In the genomic region with DNA sequence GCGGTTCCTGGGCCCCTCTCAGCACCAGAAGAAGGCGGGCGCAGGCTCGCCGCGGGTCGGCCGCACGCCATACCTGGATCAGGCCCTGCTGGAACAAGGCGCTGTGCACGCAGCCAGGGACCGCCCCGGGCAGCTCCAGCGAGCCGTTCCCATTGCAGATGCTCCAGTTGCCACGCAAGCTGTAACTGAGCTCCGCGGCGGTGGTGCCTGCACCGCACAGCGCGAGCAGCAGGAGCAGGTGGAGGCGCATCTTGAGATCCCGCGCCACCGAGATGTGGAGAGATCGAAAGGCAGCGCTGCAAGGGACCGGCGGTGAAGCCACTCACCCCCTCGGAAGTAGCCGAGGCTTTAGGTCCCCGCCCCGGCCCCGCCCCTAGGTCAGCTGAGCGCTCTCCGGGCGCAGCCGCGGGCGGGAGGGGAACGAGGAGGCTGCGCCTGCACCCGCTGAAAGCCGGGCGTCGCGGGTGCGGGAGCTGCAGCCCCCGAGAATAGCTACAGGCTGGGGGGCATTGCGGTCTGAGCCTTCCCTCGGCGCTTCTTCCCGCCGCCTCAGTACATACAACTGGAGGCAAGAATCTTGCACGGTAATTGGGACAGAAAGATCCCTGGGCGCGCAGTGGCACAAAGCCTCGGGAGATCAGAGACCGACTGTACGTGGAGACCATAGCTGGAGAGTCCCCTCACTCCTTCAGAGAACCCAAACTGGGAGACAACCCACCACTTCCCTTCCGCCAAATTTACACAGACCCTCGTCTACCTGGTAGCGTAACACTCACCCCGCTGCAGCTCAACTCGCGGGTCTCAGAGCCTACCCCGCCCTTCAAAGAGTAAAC, we compare ENCODE assay signal across 8 cellular contexts. TPM values are rescaled to one million over a fixed set of nuclear protein-coding genes. Genes with fewer than 3 reads are reported as not detected.
DNase-seq lines count a peak whose midpoint lies in the region; ATAC-seq, FAIRE-seq and TF ChIP-seq lines count a peak whose summit lies in the region.

A gene (minus strand): TSS at position 324 of the 833 bp plus-strand sequence. CDS start 74 bp downstream, at position 250.

- peak within 1 kb of the TSS; percentile 89 to 93 for H3K27ac Mint-ChIP-seq in activated naive CD4-positive, alpha-beta T cell treated with anti-CD3 and anti-CD28 coated beads, Interleukin-2, amount 50 U/mL, for 72 hours

- no peaks in the 10 kb centered on the region for H3K27me3 ChIP-seq in pancreas
- H3K27me3 ChIP-seq in thymus (ENCODE audit: control insufficient read depth, insufficient read depth), result no peaks in the 10 kb centered on the region

- no peaks in the 10 kb centered on the region for H3K36me3 ChIP-seq in pancreas
- no peaks in the 10 kb centered on the region for H3K36me3 ChIP-seq in thymus (ENCODE audit: control insufficient read depth, insufficient read depth)

- FAIRE-seq in pancreas (lab: Jason Lieb, UNC), result no peak

- peaks cover 14% of the 10 kb centered on the region in 2 donors for H3K36me3 Mint-ChIP-seq in activated naive CD4-positive, alpha-beta T cell treated with anti-CD3 and anti-CD28 coated beads, Interleukin-2, amount 50 U/mL, for 72 hours

- ATAC-seq in HG02610 (IDR thresholded peaks at IDR 0.05; ENCODE audit: unreplicated experiment), result peak; percentile 91
- peak; percentile 93 to 96 for ATAC-seq in activated naive CD4-positive, alpha-beta T cell treated with anti-CD3 and anti-CD28 coated beads, Interleukin-2, amount 50 U/mL, for 72 hours
- ATAC-seq in Right ventricle myocardium inferior, result peak; percentile 98
- ATAC-seq in pancreas, result peak; percentile 97 to 99 (median 98)

- no peak for TF ChIP-seq CTCF in GM12864 (IDR thresholded peaks at IDR 0.05; ENCODE audit: low read depth, low read length, missing control alignments)
- no peak for TF ChIP-seq CTCF in pancreas (IDR thresholded peaks at IDR 0.05)

- WGBS in pancreas, 2 donors, result 0% methylated on average over 66 to 68 of the region's 68 CpGs
- WGBS in thymus, result under 1% methylated on average over 68 of the region's 68 CpGs

- peak; percentile 46 for DNase-seq in GM12864 (ENCODE audit: low read depth)
- DNase-seq in NCI-H1048 (lab: John Stamatoyannopoulos, UW), result peak; percentile 26
- peak; percentile 61 for DNase-seq in SKM-1 (lab: John Stamatoyannopoulos, UW; ENCODE audit: unreplicated experiment)
- peak; percentile 76 to 84 for DNase-seq in activated naive CD4-positive, alpha-beta T cell treated with anti-CD3 and anti-CD28 coated beads, Interleukin-2, amount 50 U/mL, for 72 hours (ENCODE audit: low spot score in 2 of 2)
- peak; percentile 95 for DNase-seq in Right ventricle myocardium inferior (ENCODE audit: missing footprints)
- DNase-seq in pancreas, result peak; percentile 75 to 92 (median 85)

- H3K4me3 ChIP-seq in GM12864 (ENCODE audit: low read depth, low read length), result peak within 1 kb of the TSS; percentile 86
- peak within 1 kb of the TSS; percentile 68 to 88 (median 82) for H3K4me3 ChIP-seq in pancreas
- peak within 1 kb of the TSS; percentile 49 for H3K4me3 ChIP-seq in thymus (ENCODE audit: low read length)

- H3K4me1 ChIP-seq in pancreas, result peaks cover 0 to 18% (median 6%) of the 10 kb centered on the region in 3 donors
- H3K4me1 ChIP-seq in thymus (ENCODE audit: control insufficient read depth, insufficient read depth, low read length), result peaks cover 4% of the 10 kb centered on the region

- H3K9me3 ChIP-seq in pancreas, result no peaks in the 10 kb centered on the region
- no peaks in the 10 kb centered on the region for H3K9me3 ChIP-seq in thymus (ENCODE audit: control insufficient read depth)

- H3K9me3 Mint-ChIP-seq in activated naive CD4-positive, alpha-beta T cell treated with anti-CD3 and anti-CD28 coated beads, Interleukin-2, amount 50 U/mL, for 72 hours, result peaks cover 0 to 4% of the 10 kb centered on the region in 2 donors

- H3K27ac ChIP-seq in pancreas, result peak within 1 kb of the TSS; percentile 51 to 92 (median 70)
- peak within 1 kb of the TSS; percentile 52 for H3K27ac ChIP-seq in thymus (ENCODE audit: low read depth)

- intact Hi-C loops in Right ventricle myocardium inferior (cut with DNase I) (loop anchor here (2.0 kb wide), 1 partner anchor 66 kb away; a partner anchor contains a TSS), pancreas (cut with DNase I) (no loop called here)

RNA-seq across cellular contexts. Expression of the gene that starts here (rescaled TPM):
- total RNA-seq in activated naive CD4-positive, alpha-beta T cell treated with anti-CD3 and anti-CD28 coated beads, Interleukin-2, amount 50 U/mL, for 72 hours, result 10 to 100 TPM; 12.3 to 20.6 TPM
- 24.8 TPM for total RNA-seq in Right ventricle myocardium inferior
- 10 to 100 TPM in 3 of 6 donors, 1 to 10 TPM in 3; 8.3 to 22.0 (median 10.7) TPM for total RNA-seq in pancreas
- 10 to 100 TPM in 1 of 2 donors, 1 to 10 TPM in 1; 7.8 to 14.2 TPM for polyA plus RNA-seq in pancreas
- 19.0 TPM for polyA plus RNA-seq in thymus

Comparison
In these comparisons a context has a peak if more than half of its experiments do, and no peak if none do; other contexts are left out.
1. Peak in every context shown above with its lines: DNase-seq, ATAC-seq, H3K4me3 ChIP-seq and H3K27ac ChIP-seq.
2. DNase-seq: peak in every context shown above with its lines; median percentile 95 in Right ventricle myocardium inferior; 85 in pancreas; 80 in activated naive CD4-positive, alpha-beta T cell treated with anti-CD3 and anti-CD28 coated beads, Interleukin-2, amount 50 U/mL, for 72 hours; 61 in SKM-1; 46 in GM12864; 26 in NCI-H1048.